ENCODE assay signal across 15 cellular contexts in the genomic region with DNA sequence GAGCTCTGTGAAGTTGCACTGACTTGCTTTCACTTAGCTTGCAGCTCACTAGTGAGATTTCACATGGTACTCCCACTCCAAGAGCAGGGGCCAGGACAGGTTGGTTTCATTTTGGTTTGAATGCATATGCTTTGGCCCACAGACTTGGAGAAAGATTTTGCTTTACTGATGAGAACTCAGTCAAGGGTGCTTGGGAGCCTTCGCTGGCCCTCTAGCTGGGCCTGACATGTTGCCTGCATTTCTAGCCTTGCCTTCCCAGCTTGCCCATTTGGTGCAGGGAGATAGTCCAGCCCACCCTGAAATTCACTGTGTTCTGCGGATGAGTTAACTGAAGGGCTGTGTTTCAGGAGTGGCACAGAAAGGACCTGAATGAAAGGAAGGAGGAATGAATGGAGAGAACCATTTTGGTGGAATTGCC. TPM values are rescaled to one million over a fixed set of nuclear protein-coding genes. Genes with fewer than 3 reads are reported as not detected.
A peak's percentile ranks its signal among the peaks of the same experiment; 100 is the strongest.
DNase-seq lines count a peak whose midpoint lies in the region; ATAC-seq and TF ChIP-seq lines count a peak whose summit lies in the region.
"Had no signal": no experiment of that assay in that cellular context is flagged by ENCODE, and none has a peak within 500 bp of the region (broad histone marks: within the 10 kb centered on the region; RNA-seq: fewer than 3 reads in every experiment).

No MANE protein-coding gene starts in this region.

- H3K27me3 ChIP-seq in ovary: no peaks in the 10 kb centered on the region

- H3K4me3 ChIP-seq in ovary: peak overlapping the region; percentile 3
- H3K4me3 ChIP-seq: GM23248 had no signal

- H3K4me3 Mint-ChIP-seq in T-helper 1 cell treated with Interleukin-12 subunit alpha and Interleukin-12 subunit beta and Interleukin-4 antibody, amounts not matched to agents 30 μg/mL and 1 μg/mL, for 36 hours: peak overlapping the region; percentile 54
- H3K4me3 Mint-ChIP-seq: activated B cell treated with CpG ODN at 0.5 μM for 24 hours, neural crest cell had no signal

- peak; percentile 42 for ATAC-seq in SK-N-SH treated with all-trans-retinoic acid at 6 μM for 48 hours
- no peak for ATAC-seq in GM19455 (IDR thresholded peaks at IDR 0.05; ENCODE audit: unreplicated experiment)

- TF ChIP-seq POLR2A in erythroblast (IDR thresholded peaks at IDR 0.05; ENCODE audit: low read length) (peak; percentile 24), ovary (IDR thresholded peaks at IDR 0.05) (no peak)

- intact Hi-C loops in ovary (cut with DNase I): loop anchor here in 3 of 4 donors (5.0 to 10.0 kb wide), 3 partner anchors 71 to 319 kb away; no protein-coding TSS in a partner anchor

- peak overlapping the region in 1 of 2 donors; percentile 83 for H3K27ac ChIP-seq in ovary
- H3K27ac ChIP-seq: GM23248 had no signal

- H3K27me3 Mint-ChIP-seq in T-helper 1 cell treated with Interleukin-12 subunit alpha and Interleukin-12 subunit beta and Interleukin-4 antibody, amounts not matched to agents 30 μg/mL and 1 μg/mL, for 36 hours (ENCODE audit: low read depth): peaks cover 45% of the 10 kb centered on the region

- no peaks in the 10 kb centered on the region for H3K36me3 ChIP-seq in ovary

- H3K36me3 Mint-ChIP-seq in T-helper 1 cell treated with Interleukin-12 subunit alpha and Interleukin-12 subunit beta and Interleukin-4 antibody, amounts not matched to agents 30 μg/mL and 1 μg/mL, for 36 hours (ENCODE audit: low read depth): peaks cover 12% of the 10 kb centered on the region

- 26 to 47% (median 29%) methylated on average over 2 of the region's 2 CpGs for WGBS in ovary, 3 donors

- DNase-seq in T-helper 1 cell (no peak), erythroblast (lab: John Stamatoyannopoulos, UW) (peak; percentile 81 to 82), ovary (peak in 1 of 5 donors; percentile 41), CD1c-positive myeloid dendritic cell (ENCODE audit: extremely low spot score) (no peak)
- no peak for DNase-seq in central memory CD4-positive, alpha-beta T cell
- DNase-seq: activated B cell treated with CpG ODN at 0.5 μM for 24 hours; amniotic stem cell; GM23248; NCI-H146; NCI-H510A treated with DMSO at 0.1 percent for 48 hours; stimulated activated CD4-positive, alpha-beta T cell treated with anti-CD3 and anti-CD28 coated beads, Interleukin-4, amount 100 ng/mL, for 24 hours had no signal

- peaks cover 11% of the 10 kb centered on the region for H3K4me1 ChIP-seq in ovary (ENCODE audit: insufficient read depth)

- peaks cover 26% of the 10 kb centered on the region for H3K4me1 Mint-ChIP-seq in T-helper 1 cell treated with Interleukin-12 subunit alpha and Interleukin-12 subunit beta and Interleukin-4 antibody, amounts not matched to agents 30 μg/mL and 1 μg/mL, for 36 hours (ENCODE audit: low read depth)

- H3K9me3 Mint-ChIP-seq in T-helper 1 cell treated with Interleukin-12 subunit alpha and Interleukin-12 subunit beta and Interleukin-4 antibody, amounts not matched to agents 30 μg/mL and 1 μg/mL, for 36 hours: peaks cover 12% of the 10 kb centered on the region
- H3K9me3 Mint-ChIP-seq: neural crest cell had no signal

- TF ChIP-seq EP300 in ovary (IDR thresholded peaks at IDR 0.05): no peak

- TF ChIP-seq CTCF in ovary (IDR thresholded peaks at IDR 0.05): peak in 1 of 3 donors; percentile 20

- no peaks in the 10 kb centered on the region for H3K9me3 ChIP-seq in ovary

- H3K27ac Mint-ChIP-seq in T-helper 1 cell treated with Interleukin-12 subunit alpha and Interleukin-12 subunit beta and Interleukin-4 antibody, amounts not matched to agents 30 μg/mL and 1 μg/mL, for 36 hours: no peak overlapping the region
- H3K27ac Mint-ChIP-seq: activated B cell treated with CpG ODN at 0.5 μM for 24 hours had no signal

TF ChIP-seq in SK-N-SH treated with all-trans-retinoic acid at 6 μM for 48 hours, 23 proteins besides CTCF, POLR2A, EP300 and RAD21:
- TF ChIP-seq ESRRG (CRISPR knock-in tag; IDR thresholded peaks at IDR 0.05): no peak
- no peak for TF ChIP-seq ZNF565 (CRISPR knock-in tag; conservative IDR thresholded peaks at IDR 0.05; ENCODE audit: low read depth)
- TF ChIP-seq TOX (CRISPR knock-in tag; IDR thresholded peaks at IDR 0.05; ENCODE audit: borderline replicate concordance): no peak
- TF ChIP-seq, protein P1, sequence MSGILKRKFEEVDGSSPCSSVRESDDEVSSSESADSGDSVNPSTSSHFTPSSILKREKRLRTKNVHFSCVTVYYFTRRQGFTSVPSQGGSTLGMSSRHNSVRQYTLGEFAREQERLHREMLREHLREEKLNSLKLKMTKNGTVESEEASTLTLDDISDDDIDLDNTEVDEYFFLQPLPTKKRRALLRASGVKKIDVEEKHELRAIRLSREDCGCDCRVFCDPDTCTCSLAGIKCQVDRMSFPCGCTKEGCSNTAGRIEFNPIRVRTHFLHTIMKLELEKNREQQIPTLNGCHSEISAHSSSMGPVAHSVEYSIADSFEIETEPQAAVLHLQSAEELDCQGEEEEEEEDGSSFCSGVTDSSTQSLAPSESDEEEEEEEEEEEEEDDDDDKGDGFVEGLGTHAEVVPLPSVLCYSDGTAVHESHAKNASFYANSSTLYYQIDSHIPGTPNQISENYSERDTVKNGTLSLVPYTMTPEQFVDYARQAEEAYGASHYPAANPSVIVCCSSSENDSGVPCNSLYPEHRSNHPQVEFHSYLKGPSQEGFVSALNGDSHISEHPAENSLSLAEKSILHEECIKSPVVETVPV (CRISPR knock-in tag; IDR thresholded peaks at IDR 0.05): no peak
- no peak for TF ChIP-seq ZFP30 (CRISPR knock-in tag; IDR thresholded peaks at IDR 0.05)
- TF ChIP-seq ZNF70 (CRISPR knock-in tag; IDR thresholded peaks at IDR 0.05): no peak
- no peak for TF ChIP-seq TCF4 (CRISPR knock-in tag; IDR thresholded peaks at IDR 0.05; ENCODE audit: borderline replicate concordance)
- TF ChIP-seq ISL1 (CRISPR knock-in tag; IDR thresholded peaks at IDR 0.05): no peak
- TF ChIP-seq, protein P2, sequence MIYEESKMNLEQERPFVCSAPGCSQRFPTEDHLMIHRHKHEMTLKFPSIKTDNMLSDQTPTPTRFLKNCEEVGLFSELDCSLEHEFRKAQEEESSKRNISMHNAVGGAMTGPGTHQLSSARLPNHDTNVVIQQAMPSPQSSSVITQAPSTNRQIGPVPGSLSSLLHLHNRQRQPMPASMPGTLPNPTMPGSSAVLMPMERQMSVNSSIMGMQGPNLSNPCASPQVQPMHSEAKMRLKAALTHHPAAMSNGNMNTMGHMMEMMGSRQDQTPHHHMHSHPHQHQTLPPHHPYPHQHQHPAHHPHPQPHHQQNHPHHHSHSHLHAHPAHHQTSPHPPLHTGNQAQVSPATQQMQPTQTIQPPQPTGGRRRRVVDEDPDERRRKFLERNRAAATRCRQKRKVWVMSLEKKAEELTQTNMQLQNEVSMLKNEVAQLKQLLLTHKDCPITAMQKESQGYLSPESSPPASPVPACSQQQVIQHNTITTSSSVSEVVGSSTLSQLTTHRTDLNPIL (CRISPR knock-in tag; IDR thresholded peaks at IDR 0.05; ENCODE audit: low read depth): no peak
- no peak for TF ChIP-seq BACH2 (CRISPR knock-in tag; IDR thresholded peaks at IDR 0.05; ENCODE audit: borderline replicate concordance)
- TF ChIP-seq GLIS3 (CRISPR knock-in tag; IDR thresholded peaks at IDR 0.05): no peak
- TF ChIP-seq PPARA (CRISPR knock-in tag; IDR thresholded peaks at IDR 0.05; ENCODE audit: borderline replicate concordance): no peak
TF ChIP-seq in SK-N-SH treated with all-trans-retinoic acid at 6 μM for 48 hours: peak in this region for 0.

RNA-seq across cellular contexts. Expression of a gene that starts 1.9 kb away (rescaled TPM):
- total RNA-seq in ovary: 100 to 1,000 TPM; 145 to 610 (median 279) TPM
- polyA plus RNA-seq in ovary: 100 to 1,000 TPM; 124 to 139 TPM

Comparison
In these comparisons a context has a peak if more than half of its experiments do, and no peak if none do; other contexts are left out.
1. DNase-seq: peak in erythroblast (2 of 2); none in T-helper 1 cell (0 of 5), CD1c-positive myeloid dendritic cell (single experiment) and central memory CD4-positive, alpha-beta T cell (single experiment).